Comparison of ENCODE assay signal across 1 cellular context in the genomic region with DNA sequence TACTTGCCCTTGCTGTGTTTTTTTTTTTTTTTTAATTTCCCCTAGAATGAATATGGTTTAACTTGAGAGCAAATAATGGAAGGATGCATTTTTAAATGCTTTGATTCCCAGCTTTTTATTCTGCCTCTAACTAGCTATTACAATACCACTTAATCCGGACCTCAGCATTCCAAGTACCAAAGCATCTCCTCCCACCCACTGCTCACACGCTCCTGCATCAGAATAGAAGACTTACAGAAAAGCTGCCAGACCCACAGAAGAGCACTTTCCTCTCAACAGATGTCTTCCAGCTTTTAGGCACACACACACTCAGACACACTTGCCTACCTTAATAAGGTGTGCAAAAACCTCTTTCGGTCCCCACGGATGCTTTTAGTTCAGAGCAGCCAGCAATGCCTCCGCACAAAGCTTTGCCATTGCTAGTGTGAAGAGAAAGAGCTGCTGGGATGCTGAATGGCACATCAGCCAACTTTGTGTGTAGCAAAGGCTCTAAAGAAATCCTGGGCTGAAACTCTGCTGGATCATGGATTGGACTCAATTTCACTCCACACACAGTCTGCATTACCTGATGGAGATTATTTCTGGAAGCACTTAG.
TF ChIP-seq lines count a peak whose summit lies in the region.

No MANE protein-coding gene starts in this region.

TF ChIP-seq in H1, 55 proteins besides CTCF, POLR2A, EP300 and RAD21 (continued from another document):
- peak; percentile 56; the same call in 1 of the 2 replicates for TF ChIP-seq SP1 (IDR thresholded peaks at IDR 0.05; ENCODE audit: low read depth, low read length)
- no peak for TF ChIP-seq ATF2 (IDR thresholded peaks at IDR 0.05; ENCODE audit: low read length)
